Comparison of ENCODE assay signal across 1 cellular context in the genomic region with DNA sequence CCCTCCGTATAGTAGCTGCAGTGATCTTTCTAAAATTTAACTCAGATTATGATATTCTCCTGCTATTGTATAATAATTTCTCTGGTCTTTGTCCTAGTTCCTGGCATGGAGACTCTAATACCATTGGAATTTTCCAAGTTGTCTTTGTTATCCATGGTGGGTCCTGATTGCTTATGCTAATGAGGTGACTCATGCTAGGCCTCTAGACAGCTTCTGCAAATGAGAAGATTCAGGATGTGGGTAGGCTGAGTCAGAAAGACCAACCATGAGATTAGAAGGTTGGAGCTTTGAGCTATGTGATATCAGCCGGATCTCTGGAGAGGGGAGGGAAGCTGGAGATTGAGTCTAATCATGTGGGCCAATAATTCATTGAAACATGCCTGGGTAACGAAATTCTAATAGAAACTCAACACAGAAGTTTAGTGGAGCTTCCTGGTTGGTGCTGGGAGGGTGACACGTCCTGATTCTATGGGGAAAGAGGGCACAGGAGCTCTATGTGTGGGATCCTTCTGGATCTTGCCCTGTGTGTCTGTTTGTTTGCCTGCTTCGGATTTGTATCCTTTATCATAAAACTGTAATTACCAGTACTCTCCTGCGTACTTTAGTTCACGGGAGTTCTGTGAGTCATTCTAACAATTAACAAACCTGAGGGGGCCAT.
A peak's percentile ranks its signal among the peaks of the same experiment; 100 is the strongest.
TF ChIP-seq lines count a peak whose summit lies in the region.

No MANE protein-coding gene starts in this region.

TF ChIP-seq in K562, 482 proteins besides CTCF, POLR2A, EP300 and RAD21 (continued from another document and continues in another):
- TF ChIP-seq, protein P1, sequence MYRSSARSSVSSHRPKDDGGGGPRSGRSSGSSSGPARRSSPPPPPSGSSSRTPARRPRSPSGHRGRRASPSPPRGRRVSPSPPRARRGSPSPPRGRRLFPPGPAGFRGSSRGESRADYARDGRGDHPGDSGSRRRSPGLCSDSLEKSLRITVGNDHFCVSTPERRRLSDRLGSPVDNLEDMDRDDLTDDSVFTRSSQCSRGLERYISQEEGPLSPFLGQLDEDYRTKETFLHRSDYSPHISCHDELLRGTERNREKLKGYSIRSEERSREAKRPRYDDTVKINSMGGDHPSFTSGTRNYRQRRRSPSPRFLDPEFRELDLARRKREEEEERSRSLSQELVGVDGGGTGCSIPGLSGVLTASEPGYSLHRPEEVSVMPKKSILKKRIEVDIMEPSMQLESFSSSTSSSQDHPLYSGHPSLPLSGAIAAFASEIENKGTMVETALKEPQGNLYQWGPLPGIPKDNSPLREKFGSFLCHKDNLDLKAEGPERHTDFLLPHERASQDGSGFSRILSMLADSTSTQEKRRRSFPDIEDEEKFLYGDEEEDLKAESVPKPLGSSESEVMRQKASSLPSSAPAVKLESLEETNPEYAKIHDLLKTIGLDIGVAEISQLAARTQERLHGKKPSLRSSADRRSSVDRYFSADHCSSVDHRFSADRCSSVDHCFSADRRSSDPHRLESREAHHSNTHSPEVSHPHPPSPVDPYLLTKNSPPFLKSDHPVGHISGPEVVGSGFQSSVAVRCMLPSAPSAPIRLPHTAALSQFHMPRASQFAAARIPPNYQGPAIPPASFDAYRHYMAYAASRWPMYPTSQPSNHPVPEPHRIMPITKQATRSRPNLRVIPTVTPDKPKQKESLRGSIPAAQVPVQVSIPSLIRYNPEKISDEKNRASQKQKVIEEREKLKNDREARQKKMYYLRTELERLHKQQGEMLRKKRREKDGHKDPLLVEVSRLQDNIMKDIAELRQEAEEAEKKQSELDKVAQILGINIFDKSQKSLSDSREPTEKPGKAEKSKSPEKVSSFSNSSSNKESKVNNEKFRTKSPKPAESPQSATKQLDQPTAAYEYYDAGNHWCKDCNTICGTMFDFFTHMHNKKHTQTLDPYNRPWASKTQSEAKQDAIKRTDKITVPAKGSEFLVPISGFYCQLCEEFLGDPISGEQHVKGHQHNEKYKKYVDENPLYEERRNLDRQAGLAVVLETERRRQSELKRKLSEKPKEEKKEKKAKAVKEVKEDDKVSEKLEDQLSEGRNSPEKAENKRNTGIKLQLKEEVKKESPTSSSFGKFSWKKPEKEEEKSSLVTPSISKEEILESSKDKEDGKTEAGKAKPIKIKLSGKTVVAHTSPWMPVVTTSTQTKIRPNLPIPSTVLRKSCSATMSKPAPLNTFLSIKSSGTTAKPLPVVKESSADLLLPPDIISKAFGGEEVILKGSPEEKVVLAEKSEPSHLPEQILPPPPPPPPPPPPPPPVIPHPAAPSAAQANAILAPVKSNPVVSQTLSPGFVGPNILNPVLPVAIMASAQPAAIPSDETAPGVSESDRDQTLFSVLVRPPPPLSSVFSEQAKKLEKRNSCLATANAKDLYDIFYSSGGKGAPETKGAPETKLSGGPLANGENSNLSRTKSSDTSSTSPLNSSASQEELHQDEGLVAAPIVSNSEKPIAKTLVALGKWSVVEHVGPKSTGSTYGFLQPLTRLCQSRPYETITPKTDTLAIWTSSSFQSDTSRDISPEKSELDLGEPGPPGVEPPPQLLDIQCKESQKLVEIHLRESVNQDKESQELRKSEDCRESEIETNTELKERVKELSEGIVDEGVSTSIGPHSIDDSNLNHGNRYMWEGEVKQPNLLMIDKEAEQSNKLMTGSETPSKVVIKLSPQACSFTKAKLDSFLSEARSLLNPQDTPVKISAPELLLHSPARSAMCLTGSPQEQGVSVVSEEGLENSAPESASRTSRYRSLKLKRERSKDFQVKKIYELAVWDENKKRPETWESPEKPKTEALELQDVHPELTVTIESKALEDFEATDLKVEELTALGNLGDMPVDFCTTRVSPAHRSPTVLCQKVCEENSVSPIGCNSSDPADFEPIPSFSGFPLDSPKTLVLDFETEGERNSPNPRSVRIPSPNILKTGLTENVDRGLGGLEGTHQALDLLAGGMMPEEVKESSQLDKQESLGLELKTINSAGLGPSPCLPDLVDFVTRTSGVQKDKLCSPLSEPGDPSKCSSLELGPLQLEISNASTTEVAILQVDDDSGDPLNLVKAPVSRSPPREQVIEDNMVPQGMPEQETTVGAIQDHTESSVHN (IDR thresholded peaks at IDR 0.05; ENCODE audit: borderline replicate concordance in 1 of 2, low read depth in 1 of 2), result peak in 1 of 2 experiments; percentile 41; a peak in 1 of 4 replicates
- TF ChIP-seq WHSC1 (IDR thresholded peaks at IDR 0.05; ENCODE audit: low read length) (no peak), TAL1 (IDR thresholded peaks at IDR 0.05) (peak; percentile 29), PML (IDR thresholded peaks at IDR 0.05; ENCODE audit: low read length) (no peak), CBFA2T2 (conservative IDR thresholded peaks at IDR 0.05) (peak; percentile 25; the same call in 1 of the 2 replicates), BACH1 (tag; IDR thresholded peaks at IDR 0.05) (peak; percentile 65; the same call in 1 of the 2 replicates), RNF2 (IDR thresholded peaks at IDR 0.05) (peak; percentile 66; the same call in 1 of the 2 replicates), HES1 (IDR thresholded peaks at IDR 0.05; ENCODE audit: low read depth) (0 out of 2 replicates have a peak, but pooled peaks have one; percentile 33), LEF1 (IDR thresholded peaks at IDR 0.05) (peak; percentile 27; the same call in 1 of the 2 replicates), EP400 (IDR thresholded peaks at IDR 0.05) (no peak), HNRNPLL (IDR thresholded peaks at IDR 0.05; ENCODE audit: low read depth, low read length, poor library complexity, severe bottlenecking) (no peak), DACH1 (IDR thresholded peaks at IDR 0.05; ENCODE audit: partially characterized antibody) (peak; percentile 56), E2F3 (CRISPR knock-in tag; IDR thresholded peaks at IDR 0.05) (no peak), NEUROD1 (IDR thresholded peaks at IDR 0.05; ENCODE audit: borderline replicate concordance, low read depth, low read length, partially characterized antibody) (peak; percentile 44), HDAC1 (IDR thresholded peaks at IDR 0.05) (peak in 1 of 2 experiments; percentile 63; a peak in 2 of 4 replicates), TEAD4 (IDR thresholded peaks at IDR 0.05; ENCODE audit: low read length) (peak; percentile 74; the same call in 1 of the 2 replicates), TEAD4 (CRISPR knock-in tag; IDR thresholded peaks at IDR 0.05; ENCODE audit: borderline replicate concordance) (no peak), DPF2 (IDR thresholded peaks at IDR 0.05) (peak; percentile 90), NR2C2 (CRISPR knock-in tag; IDR thresholded peaks at IDR 0.05) (no peak), NR2C2 (tag; IDR thresholded peaks at IDR 0.05) (no peak), MEIS2 (IDR thresholded peaks at IDR 0.05; ENCODE audit: partially characterized antibody) (peak; percentile 64), ESRRA (IDR thresholded peaks at IDR 0.05; ENCODE audit: borderline replicate concordance, low read depth) (peak; percentile 55; the same call in 1 of the 2 replicates), CBFB (CRISPR knock-in tag; IDR thresholded peaks at IDR 0.05) (no peak), TGIF2 (CRISPR knock-in tag; IDR thresholded peaks at IDR 0.05) (no peak), ZNF217 (CRISPR knock-in tag; IDR thresholded peaks at IDR 0.05) (no peak), TBL1XR1 (IDR thresholded peaks at IDR 0.05; ENCODE audit: low read length in 2 of 2) (peak in 1 of 2 experiments; percentile 31; a peak in 1 of 4 replicates), ZNF717 (CRISPR knock-in tag; IDR thresholded peaks at IDR 0.05) (no peak), MAFK (IDR thresholded peaks at IDR 0.05; ENCODE audit: low read length) (0 out of 2 replicates have a peak, but pooled peaks have one; percentile 8), HDAC2 (IDR thresholded peaks at IDR 0.05) (peak; percentile 75), MBD2 (IDR thresholded peaks at IDR 0.05; ENCODE audit: borderline replicate concordance, low read depth) (peak; percentile 32; the same call in 1 of the 2 replicates), NR1H2 (CRISPR knock-in tag; IDR thresholded peaks at IDR 0.05) (no peak), PRMT5 (CRISPR knock-in tag; IDR thresholded peaks at IDR 0.05) (no peak), U2AF2 (optimal IDR thresholded peaks at IDR 0.05; ENCODE audit: low read depth, low read length) (no peak), SMARCC2 (IDR thresholded peaks at IDR 0.05; ENCODE audit: low read depth) (peak; percentile 93; the same call in 1 of the 2 replicates)
- TF ChIP-seq, protein P2, sequence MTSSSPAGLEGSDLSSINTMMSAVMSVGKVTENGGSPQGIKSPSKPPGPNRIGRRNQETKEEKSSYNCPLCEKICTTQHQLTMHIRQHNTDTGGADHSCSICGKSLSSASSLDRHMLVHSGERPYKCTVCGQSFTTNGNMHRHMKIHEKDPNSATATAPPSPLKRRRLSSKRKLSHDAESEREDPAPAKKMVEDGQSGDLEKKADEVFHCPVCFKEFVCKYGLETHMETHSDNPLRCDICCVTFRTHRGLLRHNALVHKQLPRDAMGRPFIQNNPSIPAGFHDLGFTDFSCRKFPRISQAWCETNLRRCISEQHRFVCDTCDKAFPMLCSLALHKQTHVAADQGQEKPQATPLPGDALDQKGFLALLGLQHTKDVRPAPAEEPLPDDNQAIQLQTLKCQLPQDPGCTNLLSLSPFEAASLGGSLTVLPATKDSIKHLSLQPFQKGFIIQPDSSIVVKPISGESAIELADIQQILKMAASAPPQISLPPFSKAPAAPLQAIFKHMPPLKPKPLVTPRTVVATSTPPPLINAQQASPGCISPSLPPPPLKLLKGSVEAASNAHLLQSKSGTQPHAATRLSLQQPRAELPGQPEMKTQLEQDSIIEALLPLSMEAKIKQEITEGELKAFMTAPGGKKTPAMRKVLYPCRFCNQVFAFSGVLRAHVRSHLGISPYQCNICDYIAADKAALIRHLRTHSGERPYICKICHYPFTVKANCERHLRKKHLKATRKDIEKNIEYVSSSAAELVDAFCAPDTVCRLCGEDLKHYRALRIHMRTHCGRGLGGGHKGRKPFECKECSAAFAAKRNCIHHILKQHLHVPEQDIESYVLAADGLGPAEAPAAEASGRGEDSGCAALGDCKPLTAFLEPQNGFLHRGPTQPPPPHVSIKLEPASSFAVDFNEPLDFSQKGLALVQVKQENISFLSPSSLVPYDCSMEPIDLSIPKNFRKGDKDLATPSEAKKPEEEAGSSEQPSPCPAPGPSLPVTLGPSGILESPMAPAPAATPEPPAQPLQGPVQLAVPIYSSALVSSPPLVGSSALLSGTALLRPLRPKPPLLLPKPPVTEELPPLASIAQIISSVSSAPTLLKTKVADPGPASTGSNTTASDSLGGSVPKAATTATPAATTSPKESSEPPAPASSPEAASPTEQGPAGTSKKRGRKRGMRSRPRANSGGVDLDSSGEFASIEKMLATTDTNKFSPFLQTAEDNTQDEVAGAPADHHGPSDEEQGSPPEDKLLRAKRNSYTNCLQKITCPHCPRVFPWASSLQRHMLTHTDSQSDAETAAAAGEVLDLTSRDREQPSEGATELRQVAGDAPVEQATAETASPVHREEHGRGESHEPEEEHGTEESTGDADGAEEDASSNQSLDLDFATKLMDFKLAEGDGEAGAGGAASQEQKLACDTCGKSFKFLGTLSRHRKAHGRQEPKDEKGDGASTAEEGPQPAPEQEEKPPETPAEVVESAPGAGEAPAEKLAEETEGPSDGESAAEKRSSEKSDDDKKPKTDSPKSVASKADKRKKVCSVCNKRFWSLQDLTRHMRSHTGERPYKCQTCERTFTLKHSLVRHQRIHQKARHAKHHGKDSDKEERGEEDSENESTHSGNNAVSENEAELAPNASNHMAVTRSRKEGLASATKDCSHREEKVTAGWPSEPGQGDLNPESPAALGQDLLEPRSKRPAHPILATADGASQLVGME (CRISPR knock-in tag; IDR thresholded peaks at IDR 0.05), result no peak
- TF ChIP-seq, protein P3, sequence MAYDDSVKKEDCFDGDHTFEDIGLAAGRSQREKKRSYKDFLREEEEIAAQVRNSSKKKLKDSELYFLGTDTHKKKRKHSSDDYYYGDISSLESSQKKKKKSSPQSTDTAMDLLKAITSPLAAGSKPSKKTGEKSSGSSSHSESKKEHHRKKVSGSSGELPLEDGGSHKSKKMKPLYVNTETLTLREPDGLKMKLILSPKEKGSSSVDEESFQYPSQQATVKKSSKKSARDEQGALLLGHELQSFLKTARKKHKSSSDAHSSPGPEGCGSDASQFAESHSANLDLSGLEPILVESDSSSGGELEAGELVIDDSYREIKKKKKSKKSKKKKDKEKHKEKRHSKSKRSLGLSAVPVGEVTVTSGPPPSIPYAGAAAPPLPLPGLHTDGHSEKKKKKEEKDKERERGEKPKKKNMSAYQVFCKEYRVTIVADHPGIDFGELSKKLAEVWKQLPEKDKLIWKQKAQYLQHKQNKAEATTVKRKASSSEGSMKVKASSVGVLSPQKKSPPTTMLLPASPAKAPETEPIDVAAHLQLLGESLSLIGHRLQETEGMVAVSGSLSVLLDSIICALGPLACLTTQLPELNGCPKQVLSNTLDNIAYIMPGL (CRISPR knock-in tag; IDR thresholded peaks at IDR 0.05), result no peak
- TF ChIP-seq, protein P4, sequence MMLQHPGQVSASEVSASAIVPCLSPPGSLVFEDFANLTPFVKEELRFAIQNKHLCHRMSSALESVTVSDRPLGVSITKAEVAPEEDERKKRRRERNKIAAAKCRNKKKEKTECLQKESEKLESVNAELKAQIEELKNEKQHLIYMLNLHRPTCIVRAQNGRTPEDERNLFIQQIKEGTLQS (IDR thresholded peaks at IDR 0.05), result peak; percentile 97
- TF ChIP-seq, protein P4 (CRISPR knock-in tag; conservative IDR thresholded peaks at IDR 0.05), result peak; percentile 84
- TF ChIP-seq, protein P5, sequence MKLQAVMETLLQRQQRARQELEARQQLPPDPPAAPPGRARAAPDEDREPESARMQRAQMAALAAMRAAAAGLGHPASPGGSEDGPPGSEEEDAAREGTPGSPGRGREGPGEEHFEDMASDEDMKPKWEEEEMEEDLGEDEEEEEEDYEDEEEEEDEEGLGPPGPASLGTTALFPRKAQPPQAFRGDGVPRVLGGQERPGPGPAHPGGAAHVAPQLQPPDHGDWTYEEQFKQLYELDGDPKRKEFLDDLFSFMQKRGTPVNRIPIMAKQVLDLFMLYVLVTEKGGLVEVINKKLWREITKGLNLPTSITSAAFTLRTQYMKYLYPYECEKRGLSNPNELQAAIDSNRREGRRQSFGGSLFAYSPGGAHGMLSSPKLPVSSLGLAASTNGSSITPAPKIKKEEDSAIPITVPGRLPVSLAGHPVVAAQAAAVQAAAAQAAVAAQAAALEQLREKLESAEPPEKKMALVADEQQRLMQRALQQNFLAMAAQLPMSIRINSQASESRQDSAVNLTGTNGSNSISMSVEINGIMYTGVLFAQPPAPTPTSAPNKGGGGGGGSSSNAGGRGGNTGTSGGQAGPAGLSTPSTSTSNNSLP (IDR thresholded peaks at IDR 0.05; ENCODE audit: borderline replicate concordance, low read depth, low read length), result peak; percentile 69
- TF ChIP-seq, protein P6, sequence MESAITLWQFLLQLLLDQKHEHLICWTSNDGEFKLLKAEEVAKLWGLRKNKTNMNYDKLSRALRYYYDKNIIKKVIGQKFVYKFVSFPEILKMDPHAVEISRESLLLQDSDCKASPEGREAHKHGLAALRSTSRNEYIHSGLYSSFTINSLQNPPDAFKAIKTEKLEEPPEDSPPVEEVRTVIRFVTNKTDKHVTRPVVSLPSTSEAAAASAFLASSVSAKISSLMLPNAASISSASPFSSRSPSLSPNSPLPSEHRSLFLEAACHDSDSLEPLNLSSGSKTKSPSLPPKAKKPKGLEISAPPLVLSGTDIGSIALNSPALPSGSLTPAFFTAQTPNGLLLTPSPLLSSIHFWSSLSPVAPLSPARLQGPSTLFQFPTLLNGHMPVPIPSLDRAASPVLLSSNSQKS (CRISPR knock-in tag; IDR thresholded peaks at IDR 0.05), result no peak
